26 cellular contexts compared by ENCODE assay signal in the genomic region with DNA sequence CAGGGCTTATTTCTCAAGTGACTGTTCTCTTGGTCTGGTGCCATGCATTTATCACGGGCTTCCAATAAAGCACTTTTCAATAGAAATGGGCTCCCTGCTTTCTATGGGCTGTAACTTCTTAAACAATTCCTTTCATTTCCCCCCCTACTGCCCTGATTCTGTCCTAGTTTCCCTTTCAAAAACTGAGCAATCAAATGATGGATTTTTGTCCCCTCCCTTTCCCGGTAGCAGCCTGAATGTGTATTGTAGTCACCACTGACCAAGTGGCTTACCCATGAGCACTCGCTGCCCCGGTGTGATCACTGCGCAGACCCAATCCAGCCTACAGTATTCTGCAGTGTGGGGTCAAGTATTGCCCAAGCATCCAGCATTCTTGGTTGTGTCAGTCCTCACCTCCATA. TPM values are rescaled to one million over a fixed set of nuclear protein-coding genes. Genes with fewer than 3 reads are reported as not detected.
DNase-seq lines count a peak whose midpoint lies in the region; TF ChIP-seq lines count a peak whose summit lies in the region.
"Had no signal": no experiment of that assay in that cellular context is flagged by ENCODE, and none has a peak within 500 bp of the region (broad histone marks: within the 10 kb centered on the region; RNA-seq: fewer than 3 reads in every experiment).

No MANE protein-coding gene starts in this region.

- peaks cover 58% of the 10 kb centered on the region for H3K36me3 Mint-ChIP-seq in brain

- H3K4me3 ChIP-seq in retinal pigment epithelial cell (ENCODE audit: low read length): no peak overlapping the region
- H3K4me3 ChIP-seq: colonic mucosa, heart right ventricle, left ventricle myocardium inferior, SK-N-MC, tibial artery had no signal

- TF ChIP-seq CTCF in brain (conservative IDR thresholded peaks at IDR 0.05): no peak
- TF ChIP-seq CTCF in retinal pigment epithelial cell (conservative IDR thresholded peaks at IDR 0.05; ENCODE audit: low read depth, low read length): no peak

- H3K9me3 Mint-ChIP-seq in brain: no peaks in the 10 kb centered on the region
- H3K9me3 Mint-ChIP-seq: H9, immature natural killer cell, nephron had no signal

- peak overlapping the region in 2 of 5 experiments; percentile 7 to 23 for H3K4me3 Mint-ChIP-seq in brain
- H3K4me3 Mint-ChIP-seq: H9, immature natural killer cell, nephron had no signal

- H3K4me1 Mint-ChIP-seq in brain: peaks cover 23% of the 10 kb centered on the region
- H3K4me1 Mint-ChIP-seq: H9 had no signal

- H3K27ac Mint-ChIP-seq in brain: peak overlapping the region; percentile 72 to 97 (median 91)
- H3K27ac Mint-ChIP-seq: H9, nephron had no signal

- DNase-seq in RPMI7951 (ENCODE audit: low read depth) (peak; percentile 38), inferior parietal cortex (ENCODE audit: extremely low spot score) (peak; percentile 68), retinal pigment epithelial cell (ENCODE audit: low read depth) (peak; percentile 51), OCI-M2 (lab: John Stamatoyannopoulos, UW; ENCODE audit: unreplicated experiment) (no peak), RPMI8226 (no peak), Kasumi-1 (lab: John Stamatoyannopoulos, UW) (no peak)
- no peak for DNase-seq in activated CD8-positive, alpha-beta memory T cell treated with anti-CD3 and anti-CD28 coated beads, Interleukin-2, amount 50 U/mL, for 48 hours
- DNase-seq: activated naive CD4-positive, alpha-beta T cell treated with anti-CD3 and anti-CD28 coated beads, Interleukin-2, amount 50 U/mL, for 16 hours; colonic mucosa; DMS53; H9; heart right ventricle; immature natural killer cell; left ventricle myocardium inferior; MM.1S; NCI-H1436; NCI-H2107; small intestine; stimulated activated CD4-positive, alpha-beta T cell treated with anti-CD3 and anti-CD28 coated beads, Interleukin-2, amount 100 ng/mL, for 24 hours; stimulated activated naive CD4-positive, alpha-beta T cell; tibial artery had no signal

- H3K27me3 Mint-ChIP-seq in brain: no peaks in the 10 kb centered on the region

RNA-seq across cellular contexts. Expression of gene RPS10, which starts 13.8 kb away (rescaled TPM):
- 3,560 and 4,532 TPM in 2 replicates for total RNA-seq in RPMI7951 (2014; rRNA removed; shearing (Covaris generic))
- polyA plus RNA-seq in brain (ENCODE audit: insufficient read depth, low read depth, low replicate concordance): 3,693 TPM

RNA-seq across cellular contexts. Expression of gene NUDT3, which starts 19.6 kb away (rescaled TPM):
- 18.0 and 19.1 TPM in 2 replicates for total RNA-seq in RPMI7951 (2014; rRNA removed; shearing (Covaris generic))
- polyA plus RNA-seq in brain (ENCODE audit: insufficient read depth, low read depth, low replicate concordance): 32.7 TPM

RNA-seq across cellular contexts. Expression of gene PACSIN1, which starts 53.8 kb away (rescaled TPM):
- not detected in 2 replicates for total RNA-seq in RPMI7951 (2014; rRNA removed; shearing (Covaris generic))
- polyA plus RNA-seq in brain (ENCODE audit: insufficient read depth, low read depth, low replicate concordance): 73.8 TPM
- total RNA-seq: endothelial cell of umbilical vein, pulmonary artery endothelial cell had no signal

Comparison
In these comparisons a context has a peak if more than half of its experiments do, and no peak if none do; other contexts are left out.
1. DNase-seq: peak in RPMI7951 (single experiment), inferior parietal cortex (single experiment) and retinal pigment epithelial cell (single experiment); none in OCI-M2 (single experiment), activated CD8-positive, alpha-beta memory T cell treated with anti-CD3 and anti-CD28 coated beads, Interleukin-2, amount 50 U/mL, for 48 hours (single experiment), RPMI8226 (single experiment) and Kasumi-1 (0 of 2).